22 cellular contexts compared by ENCODE assay signal in genomic region chr5:104843822-104844221, GRCh38.
"Had no signal": no experiment of that assay in that cellular context is flagged by ENCODE, and none has a peak within 500 bp of the region (broad histone marks: within the 10 kb centered on the region; RNA-seq: fewer than 3 reads in every experiment).

No MANE protein-coding gene starts in this region.

- H3K27me3 ChIP-seq: esophagus squamous epithelium, heart right ventricle, neural progenitor cell, sigmoid colon, testis, tibial artery had no signal

- H3K4me2 ChIP-seq: neural progenitor cell had no signal

- H3K36me3 ChIP-seq: esophagus squamous epithelium, heart right ventricle, lower lobe of right lung, neural progenitor cell, prostate gland, sigmoid colon, tibial artery had no signal

- H3K4me1 ChIP-seq: esophagus squamous epithelium, heart right ventricle, lower lobe of right lung, neural progenitor cell, parathyroid adenoma, prostate gland, sigmoid colon, testis, tibial artery had no signal

- H3K4me3 ChIP-seq: esophagus squamous epithelium, heart right ventricle, lower lobe of right lung, mucosa of descending colon, neural progenitor cell, prostate gland, sigmoid colon, testis, tibial artery had no signal

- DNase-seq: cortex of kidney; effector memory CD8-positive, alpha-beta T cell; esophagus squamous epithelium; foreskin melanocyte; glutamatergic neuron; heart right ventricle; hypothalamus; immature natural killer cell; left ventricle myocardium superior; lower lobe of right lung; mucosa of descending colon; naive B cell; right cardiac atrium; sigmoid colon; stimulated activated CD4-positive, alpha-beta T cell treated with anti-CD3 and anti-CD28 coated beads, Interleukin-4, amount 100 ng/mL, for 4 hours; stimulated activated naive CD8-positive, alpha-beta T cell treated with anti-CD3 and anti-CD28 coated beads, Interleukin-15, Interleukin-2, amounts not matched to agents 100 U/mL and 50 U/mL, for 24 hours; substantia nigra; testis; tibial artery had no signal

- H3K9ac ChIP-seq: neural progenitor cell, parathyroid adenoma had no signal

- H3K27ac ChIP-seq: esophagus squamous epithelium, heart right ventricle, lower lobe of right lung, neural progenitor cell, parathyroid adenoma, prostate gland, sigmoid colon, testis, tibial artery had no signal

- H3K79me2 ChIP-seq: parathyroid adenoma had no signal
